1 cellular context compared by ENCODE assay signal in genomic region chr5:72307968-72308852, GRCh38.
A peak's percentile ranks its signal among the peaks of the same experiment; 100 is the strongest.
TF ChIP-seq lines count a peak whose summit lies in the region.

No MANE protein-coding gene starts in this region.

TF ChIP-seq in K562, 482 proteins besides CTCF, POLR2A, EP300 and RAD21 (continued from another document and continues in another):
- no peak for TF ChIP-seq ZNF609 (CRISPR knock-in tag; IDR thresholded peaks at IDR 0.05; ENCODE audit: borderline replicate concordance)
- TF ChIP-seq SAFB2 (IDR thresholded peaks at IDR 0.05; ENCODE audit: borderline replicate concordance, low read depth, low read length, severe bottlenecking), result no peak
- TF ChIP-seq OTX1 (CRISPR knock-in tag; IDR thresholded peaks at IDR 0.05), result no peak
- TF ChIP-seq SMARCC2 (IDR thresholded peaks at IDR 0.05; ENCODE audit: low read depth), result no peak
- peak; percentile 65; the same call in 1 of the 2 replicates for TF ChIP-seq CHAMP1 (IDR thresholded peaks at IDR 0.05)
- peak; percentile 78 for TF ChIP-seq FIP1L1 (IDR thresholded peaks at IDR 0.05; ENCODE audit: low read depth, low read length, poor library complexity, severe bottlenecking)
- no peak for TF ChIP-seq THRB (CRISPR knock-in tag; conservative IDR thresholded peaks at IDR 0.05)
- TF ChIP-seq SMAD2 (IDR thresholded peaks at IDR 0.05; ENCODE audit: low read depth, low read length), result no peak
- peak; percentile 60; the same call in 1 of the 2 replicates for TF ChIP-seq ZNF143 (CRISPR knock-in tag; IDR thresholded peaks at IDR 0.05)
- TF ChIP-seq ZNF512 (tag; IDR thresholded peaks at IDR 0.05), result no peak
- TF ChIP-seq ZNF146 (CRISPR knock-in tag; IDR thresholded peaks at IDR 0.05; ENCODE audit: unreplicated experiment), result no peak
- no peak for TF ChIP-seq ARHGAP35 (IDR thresholded peaks at IDR 0.05; ENCODE audit: partially characterized antibody)
- peak; percentile 45 for TF ChIP-seq CHD2 (IDR thresholded peaks at IDR 0.05; ENCODE audit: low read depth, low read length)
- no peak for TF ChIP-seq TAF15 (IDR thresholded peaks at IDR 0.05; ENCODE audit: low read depth, low read length)
- no peak; the same call in 1 of the 2 replicates for TF ChIP-seq ZBTB9 (CRISPR knock-in tag; IDR thresholded peaks at IDR 0.05)
- TF ChIP-seq ZNF41 (CRISPR knock-in tag; conservative IDR thresholded peaks at IDR 0.05), result no peak
- no peak; the same call in 1 of the 2 replicates for TF ChIP-seq SMAD4 (CRISPR knock-in tag; conservative IDR thresholded peaks at IDR 0.05)
- TF ChIP-seq GABPB1 (CRISPR knock-in tag; IDR thresholded peaks at IDR 0.05), result peak; percentile 69
- TF ChIP-seq CBX2 (IDR thresholded peaks at IDR 0.05; ENCODE audit: insufficient read depth, low read length, poor library complexity, severe bottlenecking), result no peak
- no peak for TF ChIP-seq ARID1B (IDR thresholded peaks at IDR 0.05)
- TF ChIP-seq MED1 (CRISPR knock-in tag; IDR thresholded peaks at IDR 0.05; ENCODE audit: borderline replicate concordance), result no peak
- no peak for TF ChIP-seq DACH1 (IDR thresholded peaks at IDR 0.05; ENCODE audit: partially characterized antibody)
- peak; percentile 17; the same call in 1 of the 2 replicates for TF ChIP-seq FOXJ2 (tag; IDR thresholded peaks at IDR 0.05)
- no peak for TF ChIP-seq SREBF2 (CRISPR knock-in tag; IDR thresholded peaks at IDR 0.05)
- TF ChIP-seq FOSL1 (tag; conservative IDR thresholded peaks at IDR 0.05), result 0 out of 2 replicates have a peak, but pooled peaks have one; percentile 23
- no peak for TF ChIP-seq NFIX (CRISPR knock-in tag; IDR thresholded peaks at IDR 0.05; ENCODE audit: low read depth)
- peak; percentile 92 for TF ChIP-seq PHF8 (IDR thresholded peaks at IDR 0.05; ENCODE audit: borderline replicate concordance, low read length)
- no peak for TF ChIP-seq ETV6 (IDR thresholded peaks at IDR 0.05; ENCODE audit: borderline replicate concordance in 1 of 2, low read depth in 2 of 2, low read length in 1 of 2)
- TF ChIP-seq ETV6 (CRISPR knock-in tag; IDR thresholded peaks at IDR 0.05; ENCODE audit: borderline replicate concordance), result 0 out of 2 replicates have a peak, but pooled peaks have one; percentile 21
- 0 out of 2 replicates have a peak, but pooled peaks have one; percentile 20 for TF ChIP-seq RBM14 (IDR thresholded peaks at IDR 0.05; ENCODE audit: borderline replicate concordance, insufficient read depth, low read depth, low read length)
- no peak for TF ChIP-seq ARID3B (CRISPR knock-in tag; IDR thresholded peaks at IDR 0.05; ENCODE audit: borderline replicate concordance)
- peak; percentile 52; the same call in 1 of the 2 replicates for TF ChIP-seq HLTF (IDR thresholded peaks at IDR 0.05)
- TF ChIP-seq ZNF277 (CRISPR knock-in tag; IDR thresholded peaks at IDR 0.05; ENCODE audit: borderline replicate concordance), result no peak
- TF ChIP-seq SAFB (IDR thresholded peaks at IDR 0.05; ENCODE audit: borderline replicate concordance, low read depth, low read length), result peak; percentile 96
- peak; percentile 100 for TF ChIP-seq RBFOX2 (IDR thresholded peaks at IDR 0.05; ENCODE audit: low read depth, low read length)
- no peak for TF ChIP-seq RUNX1 (IDR thresholded peaks at IDR 0.05; ENCODE audit: low read depth)
- TF ChIP-seq FOXM1 (IDR thresholded peaks at IDR 0.05; ENCODE audit: low read depth), result no peak
- TF ChIP-seq FOXM1 (CRISPR knock-in tag; IDR thresholded peaks at IDR 0.05; ENCODE audit: low read depth), result no peak; the same call in 1 of the 2 replicates
- no peak for TF ChIP-seq CCAR2 (IDR thresholded peaks at IDR 0.05; ENCODE audit: low read depth, low read length)
- peak; percentile 77; the same call in 1 of the 2 replicates for TF ChIP-seq KAT7 (CRISPR knock-in tag; IDR thresholded peaks at IDR 0.05; ENCODE audit: borderline replicate concordance)
- TF ChIP-seq NFYB (IDR thresholded peaks at IDR 0.05; ENCODE audit: extremely low read depth, insufficient read length), result peak; percentile 46
- TF ChIP-seq XRCC3 (IDR thresholded peaks at IDR 0.05), result no peak
- no peak for TF ChIP-seq NR0B1 (IDR thresholded peaks at IDR 0.05; ENCODE audit: partially characterized antibody)
- peak; percentile 94 for TF ChIP-seq ZFX (CRISPR knock-in tag; IDR thresholded peaks at IDR 0.05)
